In the genomic region with DNA sequence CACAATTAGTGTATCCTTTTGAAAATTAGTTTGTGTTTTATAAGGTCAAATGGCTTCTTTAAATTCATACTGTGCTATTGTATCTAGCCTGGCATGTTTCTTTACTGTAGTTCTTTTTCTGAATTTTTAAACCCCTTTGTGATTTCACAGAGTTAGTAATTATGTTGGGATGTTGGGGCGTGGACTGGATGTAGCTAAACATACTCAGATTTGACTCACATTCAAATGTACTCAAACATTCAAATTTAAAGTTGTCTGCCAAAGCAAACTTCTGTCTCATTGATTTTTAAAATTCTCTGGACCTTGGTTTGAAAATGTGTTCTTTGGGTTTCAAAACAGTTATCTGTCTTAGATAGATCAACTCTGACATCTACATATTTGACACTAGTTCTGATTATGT, we compare ENCODE assay signal across 17 cellular contexts. TPM values are rescaled to one million over a fixed set of nuclear protein-coding genes. Genes with fewer than 3 reads are reported as not detected.
DNase-seq lines count a peak whose midpoint lies in the region; ATAC-seq and TF ChIP-seq lines count a peak whose summit lies in the region.
"Had no signal": no experiment of that assay in that cellular context is flagged by ENCODE, and none has a peak within 500 bp of the region (broad histone marks: within the 10 kb centered on the region; RNA-seq: fewer than 3 reads in every experiment).

No MANE protein-coding gene starts in this region.

- H4K8ac ChIP-seq in mesenchymal stem cell (ENCODE audit: low read length) = no peak overlapping the region

- H2AK5ac ChIP-seq in mesenchymal stem cell (ENCODE audit: low read length, severe bottlenecking) = no peak overlapping the region

- peaks cover 22% of the 10 kb centered on the region for H3K27me3 ChIP-seq in CD4-positive, CD25-positive, alpha-beta regulatory T cell (ENCODE audit: control insufficient read depth, insufficient read depth, low read length)
- no peaks in the 10 kb centered on the region for H3K27me3 ChIP-seq in mesenchymal stem cell (ENCODE audit: control insufficient read depth in 1 of 2, insufficient read depth in 1 of 2, low read length in 2 of 2)
- peaks cover 12% of the 10 kb centered on the region for H3K27me3 ChIP-seq in CD8-positive, alpha-beta memory T cell (ENCODE audit: insufficient read depth, low read length, poor library complexity, severe bottlenecking)
- H3K27me3 ChIP-seq: BE2C had no signal

- H3K4me3 Mint-ChIP-seq in CD4-positive, CD25-positive, alpha-beta regulatory T cell = peak overlapping the region in 2 of 4 donors; percentile 18 to 29
- H3K4me3 Mint-ChIP-seq in CD8-positive, alpha-beta memory T cell = peak overlapping the region in 3 of 7 donors; percentile 13 to 58 (median 47)
- H3K4me3 Mint-ChIP-seq: activated naive CD4-positive, alpha-beta T cell treated with anti-CD3 and anti-CD28 coated beads, Interleukin-2, amount 10 ng/mL, durations not matched to agents 7 days and 5 days; central memory CD8-positive, alpha-beta T cell had no signal

- no peak overlapping the region for H3K4me2 ChIP-seq in mesenchymal stem cell (ENCODE audit: low read length, poor library complexity, severe bottlenecking)

- H3K23ac ChIP-seq in mesenchymal stem cell (ENCODE audit: low read length in 2 of 2) = no peak overlapping the region

- H2BK120ac ChIP-seq in mesenchymal stem cell (ENCODE audit: low read depth, low read length) = no peak overlapping the region

- no CpG with 5 or more reads among the region's 1 CpG for WGBS in mesenchymal stem cell

- H4K91ac ChIP-seq in mesenchymal stem cell (ENCODE audit: low read length) = no peak overlapping the region

- ATAC-seq in CD4-positive, CD25-positive, alpha-beta regulatory T cell (ENCODE audit: low read depth in 2 of 2) = no peak
- ATAC-seq in GM18498 (IDR thresholded peaks at IDR 0.05; ENCODE audit: unreplicated experiment) = no peak
- no peak for ATAC-seq in GM19328 (IDR thresholded peaks at IDR 0.05; ENCODE audit: unreplicated experiment)
- ATAC-seq: K562 had no signal

- no peak overlapping the region for H3K27ac Mint-ChIP-seq in CD4-positive, CD25-positive, alpha-beta regulatory T cell
- no peak overlapping the region for H3K27ac Mint-ChIP-seq in CD8-positive, alpha-beta memory T cell
- H3K27ac Mint-ChIP-seq: activated naive CD4-positive, alpha-beta T cell treated with anti-CD3 and anti-CD28 coated beads, Interleukin-2, amount 10 ng/mL, durations not matched to agents 7 days and 5 days had no signal

- H3K9me3 Mint-ChIP-seq in CD4-positive, CD25-positive, alpha-beta regulatory T cell = peaks cover 0 to 8% (median 2%) of the 10 kb centered on the region in 7 donors
- peaks cover 0 to 4% (median 3%) of the 10 kb centered on the region in 5 donors for H3K9me3 Mint-ChIP-seq in CD8-positive, alpha-beta memory T cell
- H3K9me3 Mint-ChIP-seq: central memory CD8-positive, alpha-beta T cell had no signal

- no peak overlapping the region for H2AFZ ChIP-seq in mesenchymal stem cell (ENCODE audit: low read depth, low read length)

- no peaks in the 10 kb centered on the region for H3K36me3 Mint-ChIP-seq in CD4-positive, CD25-positive, alpha-beta regulatory T cell
- peaks cover 0 to 6% (median 0%) of the 10 kb centered on the region in 3 donors for H3K36me3 Mint-ChIP-seq in CD8-positive, alpha-beta memory T cell
- H3K36me3 Mint-ChIP-seq: activated naive CD4-positive, alpha-beta T cell treated with anti-CD3 and anti-CD28 coated beads, Interleukin-2, amount 10 ng/mL, durations not matched to agents 7 days and 5 days had no signal

- CTCF ChIA-PET in CD8-positive, alpha-beta memory T cell (lab: Charles Lee) = no interaction called here

- H3K18ac ChIP-seq in mesenchymal stem cell (ENCODE audit: low read depth in 1 of 2, low read length in 2 of 2) = no peak overlapping the region

- no peak overlapping the region for H3K14ac ChIP-seq in mesenchymal stem cell (ENCODE audit: low read length in 2 of 2)

- H2BK5ac ChIP-seq in mesenchymal stem cell (ENCODE audit: low read depth, low read length, poor library complexity, severe bottlenecking) = no peak overlapping the region

- no peaks in the 10 kb centered on the region for H3K9me3 ChIP-seq in CD4-positive, CD25-positive, alpha-beta regulatory T cell (ENCODE audit: control insufficient read depth in 2 of 2, low read length in 2 of 2)
- peaks cover 5% of the 10 kb centered on the region for H3K9me3 ChIP-seq in mesenchymal stem cell (ENCODE audit: control insufficient read depth, low read length)
- no peaks in the 10 kb centered on the region for H3K9me3 ChIP-seq in CD8-positive, alpha-beta memory T cell (ENCODE audit: low read length)
- H3K9me3 ChIP-seq: BE2C, stomach had no signal

- H3K4me1 ChIP-seq in CD4-positive, CD25-positive, alpha-beta regulatory T cell (ENCODE audit: control insufficient read depth, insufficient read depth, low read length, poor library complexity, severe bottlenecking) = peaks cover 1% of the 10 kb centered on the region
- peaks cover 4% of the 10 kb centered on the region for H3K4me1 ChIP-seq in mesenchymal stem cell (ENCODE audit: control insufficient read depth, insufficient read depth, low read depth, low read length)
- H3K4me1 ChIP-seq in CD8-positive, alpha-beta memory T cell (ENCODE audit: insufficient read depth, low read length) = no peaks in the 10 kb centered on the region

- POLR2A ChIA-PET in CD8-positive, alpha-beta memory T cell (lab: Charles Lee) = no interaction called here

- no peak for DNase-seq in CD4-positive, CD25-positive, alpha-beta regulatory T cell
- DNase-seq in NCI-H69 (lab: John Stamatoyannopoulos, UW) (peak; percentile 1), coronary artery (ENCODE audit: low spot score) (no peak), mesenchymal stem cell (no peak), NCI-H2196 (lab: John Stamatoyannopoulos, UW; ENCODE audit: unreplicated experiment) (no peak)
- DNase-seq in CD8-positive, alpha-beta memory T cell = no peak
- DNase-seq: activated CD4-positive, alpha-beta T cell treated with anti-CD3 and anti-CD28 coated beads for 1 hour; activated naive CD4-positive, alpha-beta T cell treated with anti-CD3 and anti-CD28 coated beads, Interleukin-2, amount 10 ng/mL, durations not matched to agents 7 days and 5 days; BE2C; DMS153; NCI-H1436; stomach; SW 1271 had no signal

- peaks cover 5% of the 10 kb centered on the region for H3K79me1 ChIP-seq in mesenchymal stem cell (replicated peaks; ENCODE audit: low read length, poor library complexity, severe bottlenecking)

- H3K27me3 Mint-ChIP-seq in CD4-positive, CD25-positive, alpha-beta regulatory T cell = peaks cover 46% of the 10 kb centered on the region
- peaks cover 19 to 50% of the 10 kb centered on the region in 2 donors for H3K27me3 Mint-ChIP-seq in CD8-positive, alpha-beta memory T cell

- no peak overlapping the region for H3K27ac ChIP-seq in CD4-positive, CD25-positive, alpha-beta regulatory T cell (ENCODE audit: insufficient read depth, low read length, poor library complexity, severe bottlenecking)
- no peak overlapping the region for H3K27ac ChIP-seq in coronary artery
- H3K27ac ChIP-seq in mesenchymal stem cell (ENCODE audit: low read length, poor library complexity, severe bottlenecking) = no peak overlapping the region
- H3K27ac ChIP-seq in CD8-positive, alpha-beta memory T cell (ENCODE audit: low read depth, low read length) = no peak overlapping the region
- H3K27ac ChIP-seq: stomach had no signal

- H2BK12ac ChIP-seq in mesenchymal stem cell (ENCODE audit: low read length in 2 of 2) = no peak overlapping the region

- TF ChIP-seq CTCF in coronary artery (IDR thresholded peaks at IDR 0.05) = no peak

- H3K4me1 Mint-ChIP-seq in CD4-positive, CD25-positive, alpha-beta regulatory T cell = peaks cover 7 to 13% (median 9%) of the 10 kb centered on the region in 4 donors
- H3K4me1 Mint-ChIP-seq in CD8-positive, alpha-beta memory T cell = peaks cover 11 to 21% (median 15%) of the 10 kb centered on the region in 3 donors
- H3K4me1 Mint-ChIP-seq: central memory CD8-positive, alpha-beta T cell had no signal

- H3K4ac ChIP-seq in mesenchymal stem cell (ENCODE audit: low read depth in 1 of 2, low read length in 2 of 2) = no peak overlapping the region

- peak overlapping the region; percentile 84 for H3K9ac ChIP-seq in mesenchymal stem cell (ENCODE audit: low read length)

- no peaks in the 10 kb centered on the region for H3K36me3 ChIP-seq in CD4-positive, CD25-positive, alpha-beta regulatory T cell (ENCODE audit: control insufficient read depth, insufficient read depth, low read length)
- no peaks in the 10 kb centered on the region for H3K36me3 ChIP-seq in mesenchymal stem cell (ENCODE audit: control insufficient read depth in 1 of 2, insufficient read depth in 2 of 2, low read depth in 1 of 2, low read length in 2 of 2)
- no peaks in the 10 kb centered on the region for H3K36me3 ChIP-seq in CD8-positive, alpha-beta memory T cell (ENCODE audit: insufficient read depth, low read length)
- H3K36me3 ChIP-seq: BE2C, stomach had no signal

- no peak overlapping the region for H2BK15ac ChIP-seq in mesenchymal stem cell (ENCODE audit: low read depth, poor library complexity, severe bottlenecking)

- H3K4me3 ChIP-seq in CD4-positive, CD25-positive, alpha-beta regulatory T cell (ENCODE audit: low read depth, low read length) = peak overlapping the region; percentile 20
- peak overlapping the region; percentile 4 for H3K4me3 ChIP-seq in coronary artery
- H3K4me3 ChIP-seq in mesenchymal stem cell (ENCODE audit: insufficient read depth in 1 of 2, low read depth in 1 of 2, low read length in 2 of 2) = peak overlapping the region in 1 of 2 experiments; percentile 55
- H3K4me3 ChIP-seq in CD8-positive, alpha-beta memory T cell (ENCODE audit: low read length) = no peak overlapping the region
- H3K4me3 ChIP-seq: K562, stomach had no signal

RNA-seq across cellular contexts. Expression of a gene that starts 7.2 kb away (rescaled TPM):
- total RNA-seq in CD4-positive, CD25-positive, alpha-beta regulatory T cell = not detected
- under 1 TPM in 1 of 4 donors, not detected in 3; 0.05 TPM for polyA plus RNA-seq in CD4-positive, CD25-positive, alpha-beta regulatory T cell
- polyA plus RNA-seq in mesenchymal stem cell (2013, experiment 1 of 2) = 29.3 TPM
- 30.0 TPM for polyA plus RNA-seq in mesenchymal stem cell (2013, experiment 2 of 2)
- 1 to 10 TPM; 2.1 to 2.2 TPM for total RNA-seq in CD8-positive, alpha-beta memory T cell
- not detected for polyA plus RNA-seq in CD8-positive, alpha-beta memory T cell
